In the genomic region with DNA sequence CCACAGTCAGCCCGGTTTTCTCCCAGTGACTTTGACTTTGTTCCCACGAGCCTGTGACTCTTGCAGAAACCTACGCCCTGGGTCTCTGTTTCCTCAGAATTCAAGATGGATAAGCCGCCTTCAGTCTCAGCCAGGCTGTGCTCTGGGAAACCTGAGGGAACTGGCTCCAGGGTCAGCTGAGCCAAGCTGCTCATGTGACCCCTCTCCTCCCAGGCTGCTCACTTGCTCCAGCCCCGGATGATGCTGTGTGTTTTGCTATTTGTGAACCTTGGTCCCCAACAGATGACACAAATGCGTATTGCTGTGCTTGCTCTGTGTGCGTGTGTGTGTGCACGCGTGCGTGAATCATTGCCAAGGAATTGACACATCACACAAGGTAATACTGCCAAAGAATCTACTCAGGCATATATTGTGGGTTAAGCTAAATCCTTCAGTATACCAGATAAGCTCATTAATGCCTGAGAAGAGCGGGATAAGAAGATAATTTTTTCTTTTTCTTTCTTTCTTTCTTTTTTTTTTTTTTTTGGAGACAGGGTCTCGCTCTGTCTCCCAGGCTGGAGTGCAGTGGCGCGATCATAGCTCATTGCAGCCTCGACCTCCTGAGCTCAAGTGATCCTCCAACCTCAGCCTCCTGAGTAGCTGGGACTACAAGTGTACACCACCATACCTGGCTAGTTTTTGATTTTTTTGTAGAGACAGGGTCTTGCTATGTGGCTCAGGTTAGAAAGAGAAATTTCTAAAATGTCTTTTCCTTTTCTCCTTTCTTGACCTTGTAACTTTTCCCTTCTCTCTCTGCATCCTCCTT, we compare ENCODE assay signal across 12 cellular contexts. TPM values are rescaled to one million over a fixed set of nuclear protein-coding genes. Genes with fewer than 3 reads are reported as not detected.
DNase-seq lines count a peak whose midpoint lies in the region; ATAC-seq and TF ChIP-seq lines count a peak whose summit lies in the region.
"Had no signal": no experiment of that assay in that cellular context is flagged by ENCODE, and none has a peak within 500 bp of the region (broad histone marks: within the 10 kb centered on the region; RNA-seq: fewer than 3 reads in every experiment).

No MANE protein-coding gene starts in this region.

- H3K4me1 Mint-ChIP-seq in CD4-positive, alpha-beta memory T cell = no peaks in the 10 kb centered on the region
- H3K4me1 Mint-ChIP-seq: stimulated activated naive CD8-positive, alpha-beta T cell treated with anti-CD3 and anti-CD28 coated beads, Interleukin-15, amount 100 ng/mL, for 72 hours had no signal

- no peaks in the 10 kb centered on the region for H3K9me3 ChIP-seq in CD4-positive, alpha-beta memory T cell (ENCODE audit: control insufficient read depth in 1 of 2, low read length in 2 of 2)

- H3K4me1 ChIP-seq in CD4-positive, alpha-beta memory T cell (ENCODE audit: insufficient read depth, low read length) = no peaks in the 10 kb centered on the region

- CTCF ChIA-PET in CD4-positive, alpha-beta memory T cell (lab: Charles Lee; ENCODE audit: partially characterized antibody) = interaction anchor here (1.0 to 2.3 kb wide), 3 partner anchors 8 to 13 kb away, joined by 3 to 17 read pairs (median 5); no protein-coding TSS in a partner anchor

- no peaks in the 10 kb centered on the region for H3K36me3 ChIP-seq in CD4-positive, alpha-beta memory T cell (ENCODE audit: insufficient read depth, low read length)
- H3K36me3 ChIP-seq: cardiac muscle cell had no signal

- no peak for TF ChIP-seq CTCF in fibroblast of pulmonary artery (IDR thresholded peaks at IDR 0.05; ENCODE audit: low read length, missing control alignments)

- in situ Hi-C loops in SK-MEL-5 (cut with HindIII; ENCODE audit: low pct_unique_long_range_greater_than_20kb, low sequenced_read_pairs) = no loop called here

- ATAC-seq in HG03097 (IDR thresholded peaks at IDR 0.05; ENCODE audit: low FRiP score, unreplicated experiment) = no peak
- ATAC-seq: stimulated activated naive CD8-positive, alpha-beta T cell treated with anti-CD3 and anti-CD28 coated beads, Interleukin-15, amount 100 ng/mL, for 72 hours had no signal

- H3K27ac Mint-ChIP-seq in CD4-positive, alpha-beta memory T cell = no peak overlapping the region
- H3K27ac Mint-ChIP-seq: activated T-cell treated with anti-CD3 and anti-CD28 coated beads, Interleukin-2, amount 50 U/mL, for 24 hours had no signal

- H3K27me3 ChIP-seq in CD4-positive, alpha-beta memory T cell (ENCODE audit: insufficient read depth, low read length) = peaks cover 5% of the 10 kb centered on the region
- H3K27me3 ChIP-seq: cardiac muscle cell had no signal

- intact Hi-C loops in CD4-positive, alpha-beta memory T cell (cut with micrococcal nuclease) = no loop called here

- peak; percentile 18 for DNase-seq in ELR (ENCODE audit: low read depth)
- DNase-seq in SK-MEL-5 (ENCODE audit: low read depth, low spot score) = peak; percentile 22
- peak; percentile 14 for DNase-seq in fibroblast of pulmonary artery (ENCODE audit: low read depth)
- peak; percentile 50 for DNase-seq in putamen (ENCODE audit: low spot score)
- DNase-seq in CD4-positive, alpha-beta memory T cell = no peak
- DNase-seq in NCI-H2081 treated with DMSO at 0.1 percent for 48 hours (lab: John Stamatoyannopoulos, UW) = no peak
- no peak for DNase-seq in NK-92 treated with Interleukin-12 subunit alpha and Interleukin-12 subunit beta, amount 100 ng/mL, for 24 hours (lab: John Stamatoyannopoulos, UW)
- DNase-seq: activated T-cell treated with anti-CD3 and anti-CD28 coated beads, Interleukin-2, amount 50 U/mL, for 24 hours; kidney; stimulated activated naive CD8-positive, alpha-beta T cell treated with anti-CD3 and anti-CD28 coated beads, Interleukin-15, amount 100 ng/mL, for 72 hours had no signal

- no peak overlapping the region for H3K27ac ChIP-seq in CD4-positive, alpha-beta memory T cell (ENCODE audit: low read depth, low read length)
- H3K27ac ChIP-seq: cardiac muscle cell had no signal

- no peaks in the 10 kb centered on the region for H3K9me3 Mint-ChIP-seq in CD4-positive, alpha-beta memory T cell
- H3K9me3 Mint-ChIP-seq: activated T-cell treated with anti-CD3 and anti-CD28 coated beads, Interleukin-2, amount 50 U/mL, for 24 hours; stimulated activated naive CD8-positive, alpha-beta T cell treated with anti-CD3 and anti-CD28 coated beads, Interleukin-15, amount 100 ng/mL, for 72 hours had no signal

- POLR2A ChIA-PET in CD4-positive, alpha-beta memory T cell (lab: Charles Lee; ENCODE audit: partially characterized antibody) = no interaction called here

- no peak overlapping the region for H3K4me3 Mint-ChIP-seq in CD4-positive, alpha-beta memory T cell
- H3K4me3 Mint-ChIP-seq: activated T-cell treated with anti-CD3 and anti-CD28 coated beads, Interleukin-2, amount 50 U/mL, for 24 hours; stimulated activated naive CD8-positive, alpha-beta T cell treated with anti-CD3 and anti-CD28 coated beads, Interleukin-15, amount 100 ng/mL, for 72 hours had no signal

- peaks cover 0 to 1% of the 10 kb centered on the region in 2 donors for H3K36me3 Mint-ChIP-seq in CD4-positive, alpha-beta memory T cell

- H3K27me3 Mint-ChIP-seq in CD4-positive, alpha-beta memory T cell = peaks cover 11 to 16% of the 10 kb centered on the region in 2 donors

- no peak overlapping the region for H3K4me3 ChIP-seq in fibroblast of pulmonary artery (replicated peaks; ENCODE audit: low read depth, low read length)
- H3K4me3 ChIP-seq in CD4-positive, alpha-beta memory T cell (ENCODE audit: low read length in 2 of 2) = no peak overlapping the region
- H3K4me3 ChIP-seq: cardiac muscle cell had no signal

RNA-seq across cellular contexts. Expression of a gene that starts 29.2 kb away (rescaled TPM):
- total RNA-seq in SK-MEL-5 (2014; rRNA removed; shearing (Covaris generic)) = 34.9 and 37.3 TPM in 2 replicates
- polyA plus RNA-seq in SK-MEL-5 (2015; cell fraction: cytosol; rRNA removed) = 26.2 and 30.0 TPM in 2 replicates
- polyA plus RNA-seq in SK-MEL-5 (2015; cell fraction: nucleus; rRNA removed) = 19.0 and 31.4 TPM in 2 replicates
- 10 to 100 TPM; 25.5 to 31.5 TPM for total RNA-seq in CD4-positive, alpha-beta memory T cell
- 10 to 100 TPM; 18.4 to 33.2 TPM for polyA plus RNA-seq in CD4-positive, alpha-beta memory T cell

Comparison
In these comparisons a context has a peak if more than half of its experiments do, and no peak if none do; other contexts are left out.
1. DNase-seq: peak in ELR (single experiment), SK-MEL-5 (single experiment), fibroblast of pulmonary artery (single experiment) and putamen (single experiment); none in CD4-positive, alpha-beta memory T cell (0 of 5), NCI-H2081 treated with DMSO at 0.1 percent for 48 hours (single experiment) and NK-92 treated with Interleukin-12 subunit alpha and Interleukin-12 subunit beta, amount 100 ng/mL, for 24 hours (single experiment).